Comparison of ENCODE assay signal across 11 cellular contexts in the genomic region with DNA sequence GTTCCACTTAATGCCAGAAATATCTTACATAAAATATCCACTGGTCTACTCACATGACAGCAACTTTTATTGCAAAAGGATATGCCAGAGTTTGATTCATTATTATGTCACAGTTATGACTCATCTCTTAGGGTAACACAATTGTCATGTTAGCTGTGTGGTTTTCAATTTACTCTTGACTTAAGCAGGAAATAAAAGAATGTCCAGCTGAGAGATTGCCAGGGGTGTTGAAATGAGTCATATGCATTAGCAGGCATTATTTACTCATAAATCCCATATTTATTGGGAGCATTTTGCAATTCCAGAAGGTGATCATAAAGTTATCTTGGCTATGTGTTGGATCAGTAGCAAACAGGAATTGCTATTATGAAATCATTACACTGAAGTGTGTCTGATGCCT.
A peak's percentile ranks its signal among the peaks of the same experiment; 100 is the strongest.
DNase-seq lines count a peak whose midpoint lies in the region; ATAC-seq, FAIRE-seq and TF ChIP-seq lines count a peak whose summit lies in the region.
"Had no signal": no experiment of that assay in that cellular context is flagged by ENCODE, and none has a peak within 500 bp of the region (broad histone marks: within the 10 kb centered on the region; RNA-seq: fewer than 3 reads in every experiment).

No MANE protein-coding gene starts in this region.

- H3K4me1 ChIP-seq in psoas muscle = no peaks in the 10 kb centered on the region

- no peaks in the 10 kb centered on the region for H3K27me3 ChIP-seq in BJ (ENCODE audit: control insufficient read depth, insufficient read depth, low read length)
- H3K27me3 ChIP-seq in MG63 = no peaks in the 10 kb centered on the region
- H3K27me3 ChIP-seq in psoas muscle (ENCODE audit: insufficient read depth in 3 of 3, low read length in 2 of 3) = no peaks in the 10 kb centered on the region

- peaks cover 7% of the 10 kb centered on the region for H3K9me3 ChIP-seq in MG63
- H3K9me3 ChIP-seq in psoas muscle = no peaks in the 10 kb centered on the region

- ATAC-seq in GM21723 (IDR thresholded peaks at IDR 0.05; ENCODE audit: unreplicated experiment) (no peak), psoas muscle (no peak)

- H3K27ac ChIP-seq in psoas muscle = no peak overlapping the region

- no peak overlapping the region for H3K4me3 ChIP-seq in BJ (ENCODE audit: low read depth, low read length)
- H3K4me3 ChIP-seq in MG63 = no peak overlapping the region
- H3K4me3 ChIP-seq in psoas muscle = no peak overlapping the region

- intact Hi-C loops in psoas muscle (cut with DNase I) = no loop called here

- POLR2A ChIA-PET in BJ (lab: Charles Lee) = no interaction called here

- DNase-seq in BJ (ENCODE audit: low read depth) (peak; percentile 43), MG63 (peak; percentile 77), SW 1271 (lab: John Stamatoyannopoulos, UW) (peak; percentile 93 to 99), glomerular endothelial cell (ENCODE audit: extremely low read depth, low read depth, low spot score) (peak; percentile 95), GM19239 (ENCODE audit: insufficient read length, low spot score) (no peak), T1000 (lab: John Stamatoyannopoulos, UW) (no peak), psoas muscle (no peak)
- DNase-seq: aorta, H9, nucleus accumbens had no signal

- no peak for TF ChIP-seq CTCF in BJ (IDR thresholded peaks at IDR 0.05; ENCODE audit: insufficient read depth, low read depth, low read length)
- TF ChIP-seq CTCF in psoas muscle (IDR thresholded peaks at IDR 0.05) = no peak

- CTCF ChIA-PET in BJ (lab: Yijun Ruan, JAX) = no interaction called here

- H3K36me3 ChIP-seq in BJ (ENCODE audit: control insufficient read depth, insufficient read depth, low read length) = no peaks in the 10 kb centered on the region
- no peaks in the 10 kb centered on the region for H3K36me3 ChIP-seq in MG63
- H3K36me3 ChIP-seq in psoas muscle (ENCODE audit: insufficient read depth in 1 of 2, low read depth in 1 of 2) = no peaks in the 10 kb centered on the region

- FAIRE-seq in GM19239 (lab: Jason Lieb, UNC) = no peak

Comparison
In these comparisons a context has a peak if more than half of its experiments do, and no peak if none do; other contexts are left out.
1. DNase-seq: peak in BJ (single experiment), MG63 (single experiment), SW 1271 (2 of 2) and glomerular endothelial cell (single experiment); none in GM19239 (single experiment), T1000 (single experiment) and psoas muscle (0 of 2).